37 cellular contexts compared by ENCODE assay signal in the genomic region with DNA sequence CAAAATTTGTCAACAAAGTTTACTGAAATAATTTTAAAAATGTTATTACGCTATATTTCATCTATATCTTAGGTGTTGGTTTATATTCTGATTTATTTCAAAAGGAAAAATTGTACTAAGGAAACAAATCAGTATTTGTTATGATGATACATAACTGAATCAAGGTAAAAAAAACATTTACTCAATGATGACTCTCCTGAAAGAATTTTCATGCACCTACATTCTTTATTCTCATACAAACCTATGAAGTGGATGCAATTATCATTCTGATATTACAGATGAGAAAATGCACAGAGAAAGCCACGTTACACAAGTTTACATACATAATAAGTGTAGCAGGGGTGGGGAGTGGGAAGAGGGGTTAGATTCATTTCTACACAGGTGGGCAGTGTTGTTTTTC.
"Had no signal": no experiment of that assay in that cellular context is flagged by ENCODE, and none has a peak within 500 bp of the region (broad histone marks: within the 10 kb centered on the region; RNA-seq: fewer than 3 reads in every experiment).

No MANE protein-coding gene starts in this region.

- H3K36me3 ChIP-seq: adrenal gland, brain microvascular endothelial cell, breast epithelium, cardiac muscle cell had no signal

- H3K27me3 Mint-ChIP-seq: activated B cell treated with CpG ODN at 0.5 μM for 24 hours; activated CD4-positive, alpha-beta T cell treated with anti-CD3 and anti-CD28 coated beads, Interleukin-2, amount 10 ng/mL, durations not matched to agents 24 days and 14 days; activated CD8-positive, alpha-beta T cell treated with anti-CD3 and anti-CD28 coated beads for 36 hours; activated T-helper 17 cell treated with anti-CD3 and anti-CD28 coated beads, Interleukin-2, amount 50 U/mL, for 72 hours; central memory CD8-positive, alpha-beta T cell had no signal

- H3K36me3 Mint-ChIP-seq: activated CD4-positive, alpha-beta memory T cell treated with anti-CD3 and anti-CD28 coated beads for 36 hours; activated naive CD4-positive, alpha-beta T cell treated with anti-CD3 and anti-CD28 coated beads, Interleukin-2, amount 50 U/mL, for 72 hours; activated naive CD8-positive, alpha-beta T cell treated with anti-CD3 and anti-CD28 coated beads for 36 hours; T-cell had no signal

- H3K9me3 Mint-ChIP-seq: activated B cell treated with CpG ODN at 0.5 μM for 24 hours; activated CD4-positive, alpha-beta memory T cell treated with anti-CD3 and anti-CD28 coated beads for 36 hours; activated CD4-positive, alpha-beta T cell treated with anti-CD3 and anti-CD28 coated beads, Interleukin-2, amount 10 ng/mL, durations not matched to agents 24 days and 14 days; activated naive CD4-positive, alpha-beta T cell treated with anti-CD3 and anti-CD28 coated beads for 36 hours; activated naive CD4-positive, alpha-beta T cell treated with anti-CD3 and anti-CD28 coated beads, Interleukin-2, amount 50 U/mL, for 72 hours; activated naive CD8-positive, alpha-beta T cell treated with anti-CD3 and anti-CD28 coated beads for 36 hours; activated T-cell treated with anti-CD3 and anti-CD28 coated beads, Interleukin-2, amount 50 U/mL, for 4 hours; activated T-helper 1 cell treated with anti-CD3 and anti-CD28 coated beads, Interleukin-12 subunit alpha, Interleukin-12 subunit beta, Interleukin-2, Interleukin-4 antibody, amounts not matched to agents 30 ng/mL and 10 ng/mL and 1 ng/mL, durations not matched to agents 14 hours and 24 hours and 36 hours; activated T-helper 17 cell treated with anti-CD3 and anti-CD28 coated beads, Interleukin-2, amount 50 U/mL, for 72 hours; T-cell; T-helper 2 cell treated with Interferon-gamma antibody and Interleukin-4, amounts not matched to agents 5 μg/mL and 100 μg/mL, for 36 hours had no signal

- H3K4me3 ChIP-seq: adrenal gland, body of pancreas, breast epithelium, cardiac muscle cell had no signal

- ATAC-seq: activated CD8-positive, alpha-beta T cell treated with anti-CD3 and anti-CD28 coated beads for 36 hours; activated naive CD4-positive, alpha-beta T cell treated with anti-CD3 and anti-CD28 coated beads, Interleukin-2, amount 50 U/mL, for 72 hours; activated T-cell treated with anti-CD3 and anti-CD28 coated beads, Interleukin-2, amount 50 U/mL, for 4 hours; activated T-cell treated with anti-CD3 and anti-CD28 coated beads, Interleukin-2, amount 50 U/mL, for 72 hours; activated T-helper 17 cell treated with anti-CD3 and anti-CD28 coated beads, Interleukin-2, amount 50 U/mL, for 72 hours; body of pancreas; T-cell; T-helper 17 cell had no signal

- H3K4me1 ChIP-seq: adrenal gland, body of pancreas, breast epithelium had no signal

- H3K4me3 Mint-ChIP-seq: activated B cell treated with CpG ODN at 0.5 μM for 24 hours; activated CD4-positive, alpha-beta memory T cell treated with anti-CD3 and anti-CD28 coated beads for 36 hours; activated CD4-positive, alpha-beta T cell treated with anti-CD3 and anti-CD28 coated beads, Interleukin-2, amount 10 ng/mL, durations not matched to agents 24 days and 14 days; activated CD8-positive, alpha-beta T cell treated with anti-CD3 and anti-CD28 coated beads for 36 hours; activated naive CD4-positive, alpha-beta T cell treated with anti-CD3 and anti-CD28 coated beads for 36 hours; activated naive CD8-positive, alpha-beta T cell treated with anti-CD3 and anti-CD28 coated beads for 36 hours; activated T-cell treated with anti-CD3 and anti-CD28 coated beads, Interleukin-2, amount 50 U/mL, for 4 hours; activated T-cell treated with anti-CD3 and anti-CD28 coated beads, Interleukin-2, amount 50 U/mL, for 72 hours; activated T-helper 1 cell treated with anti-CD3 and anti-CD28 coated beads, Interleukin-12 subunit alpha, Interleukin-12 subunit beta, Interleukin-2, Interleukin-4 antibody, amounts not matched to agents 30 ng/mL and 10 ng/mL and 1 ng/mL, durations not matched to agents 14 hours and 24 hours and 36 hours; activated T-helper 17 cell treated with anti-CD3 and anti-CD28 coated beads, Interleukin-2, amount 50 U/mL, for 72 hours; central memory CD8-positive, alpha-beta T cell; T-cell; T-helper 17 cell; T-helper 2 cell treated with Interferon-gamma antibody and Interleukin-4, amounts not matched to agents 5 μg/mL and 100 μg/mL, for 36 hours had no signal

- DNase-seq: activated B cell treated with CpG ODN at 0.5 μM for 24 hours; activated CD4-positive, alpha-beta memory T cell treated with anti-CD3 and anti-CD28 coated beads for 36 hours; activated CD4-positive, alpha-beta T cell treated with anti-CD3 and anti-CD28 coated beads for 4 hours; activated CD4-positive, alpha-beta T cell treated with anti-CD3 and anti-CD28 coated beads, Interleukin-2, amount 10 ng/mL, durations not matched to agents 24 days and 14 days; activated CD4-positive, alpha-beta T cell treated with anti-CD3 and anti-CD28 coated beads, Interleukin-2, amount 50 U/mL, for 1 hour; activated CD4-positive, alpha-beta T cell treated with anti-CD3 and anti-CD28 coated beads, Interleukin-2, amount 50 U/mL, for 4 hours; activated CD4-positive, CD25-positive, alpha-beta regulatory T cell treated with anti-CD3 and anti-CD28 coated beads, Interleukin-2, amount 50 U/mL, for 72 hours; activated CD8-positive, alpha-beta memory T cell treated with anti-CD3 and anti-CD28 coated beads, Interleukin-2, amount 50 U/mL, for 4 hours; activated CD8-positive, alpha-beta T cell treated with anti-CD3 and anti-CD28 coated beads for 36 hours; activated effector memory CD4-positive, alpha-beta T cell treated with anti-CD3 and anti-CD28 coated beads, Interleukin-2, amount 50 U/mL, for 16 hours; activated gamma-delta T cell treated with Interleukin-2 at 50 U/mL for 16 hours; activated naive CD4-positive, alpha-beta T cell; activated naive CD4-positive, alpha-beta T cell treated with anti-CD3 and anti-CD28 coated beads for 36 hours; activated naive CD4-positive, alpha-beta T cell treated with anti-CD3 and anti-CD28 coated beads, Interleukin-2, amount 50 U/mL, for 16 hours; activated naive CD8-positive, alpha-beta T cell treated with anti-CD3 and anti-CD28 coated beads for 36 hours; activated T-cell treated with anti-CD3 and anti-CD28 coated beads for 4 hours; activated T-cell treated with anti-CD3 and anti-CD28 coated beads, Interleukin-2, amount 50 U/mL, for 1 hour; activated T-cell treated with anti-CD3 and anti-CD28 coated beads, Interleukin-2, amount 50 U/mL, for 4 hours; activated T-cell treated with anti-CD3 and anti-CD28 coated beads, Interleukin-2, amount 50 U/mL, for 72 hours; adrenal gland; amniotic stem cell; aorta; body of pancreas; brain microvascular endothelial cell; caudate nucleus; cerebellar nuclear complex; T-cell; T-helper 17 cell; T-helper 9 cell had no signal

- H3K27me3 ChIP-seq: adrenal gland, body of pancreas, brain microvascular endothelial cell, breast epithelium, cardiac muscle cell had no signal

- H3K27ac ChIP-seq: adrenal gland, body of pancreas, brain microvascular endothelial cell, breast epithelium, cardiac muscle cell, VCaP had no signal

- H3K4me1 Mint-ChIP-seq: activated B cell treated with CpG ODN at 0.5 μM for 24 hours; activated CD4-positive, alpha-beta T cell treated with anti-CD3 and anti-CD28 coated beads, Interleukin-2, amount 10 ng/mL, durations not matched to agents 24 days and 14 days; activated T-helper 17 cell treated with anti-CD3 and anti-CD28 coated beads, Interleukin-2, amount 50 U/mL, for 72 hours; central memory CD8-positive, alpha-beta T cell; T-cell; T-helper 17 cell had no signal

- H3K9me3 ChIP-seq: adrenal gland, body of pancreas, breast epithelium had no signal

- H3K27ac Mint-ChIP-seq: activated B cell treated with CpG ODN at 0.5 μM for 24 hours; activated CD4-positive, alpha-beta memory T cell treated with anti-CD3 and anti-CD28 coated beads for 36 hours; activated CD4-positive, alpha-beta T cell treated with anti-CD3 and anti-CD28 coated beads, Interleukin-2, amount 10 ng/mL, durations not matched to agents 24 days and 14 days; activated CD8-positive, alpha-beta T cell treated with anti-CD3 and anti-CD28 coated beads for 36 hours; activated naive CD4-positive, alpha-beta T cell treated with anti-CD3 and anti-CD28 coated beads for 36 hours; activated naive CD4-positive, alpha-beta T cell treated with anti-CD3 and anti-CD28 coated beads, Interleukin-2, amount 50 U/mL, for 72 hours; activated naive CD8-positive, alpha-beta T cell treated with anti-CD3 and anti-CD28 coated beads for 36 hours; activated T-cell treated with anti-CD3 and anti-CD28 coated beads, Interleukin-2, amount 50 U/mL, for 72 hours; activated T-helper 1 cell treated with anti-CD3 and anti-CD28 coated beads, Interleukin-12 subunit alpha, Interleukin-12 subunit beta, Interleukin-2, Interleukin-4 antibody, amounts not matched to agents 30 ng/mL and 10 ng/mL and 1 ng/mL, durations not matched to agents 14 hours and 24 hours and 36 hours; activated T-helper 17 cell treated with anti-CD3 and anti-CD28 coated beads, Interleukin-2, amount 50 U/mL, for 72 hours; T-cell; T-helper 17 cell; T-helper 2 cell treated with Interferon-gamma antibody and Interleukin-4, amounts not matched to agents 5 μg/mL and 100 μg/mL, for 36 hours had no signal
